ENCODE assay signal across 23 cellular contexts in genomic region chr5:117405197-117405596, GRCh38.
A peak's percentile ranks its signal among the peaks of the same experiment; 100 is the strongest.
DNase-seq lines count a peak whose midpoint lies in the region; ATAC-seq and TF ChIP-seq lines count a peak whose summit lies in the region.
"Had no signal": no experiment of that assay in that cellular context is flagged by ENCODE, and none has a peak within 500 bp of the region (broad histone marks: within the 10 kb centered on the region; RNA-seq: fewer than 3 reads in every experiment).

No MANE protein-coding gene starts in this region.

- H3K9me3 Mint-ChIP-seq in endodermal cell = peaks cover 1% of the 10 kb centered on the region

- H3K27ac Mint-ChIP-seq in endodermal cell = no peak overlapping the region
- H3K27ac Mint-ChIP-seq: CD14-positive monocyte; CD4-positive, alpha-beta T cell; CD8-positive, alpha-beta memory T cell had no signal

- H3K4me1 ChIP-seq in colonic mucosa (no peaks in the 10 kb centered on the region), mucosa of descending colon (ENCODE audit: low read depth) (no peaks in the 10 kb centered on the region), endodermal cell (ENCODE audit: control insufficient read depth, insufficient read depth, low read length) (no peaks in the 10 kb centered on the region)
- H3K4me1 ChIP-seq: A549, BE2C, HAP-1 had no signal

- H3K4me3 ChIP-seq in colonic mucosa (no peak overlapping the region), mucosa of descending colon (no peak overlapping the region), endodermal cell (ENCODE audit: low read length) (no peak overlapping the region)
- H3K4me3 ChIP-seq: A549; BLaER1 treated with 17β-estradiol and CSF1 and Interleukin-3, amounts not matched to agents 10 nM and 100 nM; GM12878; HAP-1 had no signal

- H3K9ac ChIP-seq in colonic mucosa (ENCODE audit: low read depth in 2 of 2, low read length in 2 of 2) = no peak overlapping the region
- H3K9ac ChIP-seq in endodermal cell (ENCODE audit: extremely low read depth, low read length, poor library complexity, severe bottlenecking) = no peak overlapping the region
- H3K9ac ChIP-seq: BLaER1 treated with 17β-estradiol and CSF1 and Interleukin-3, amounts not matched to agents 10 nM and 100 nM had no signal

- intact Hi-C loops in colonic mucosa (cut with DNase I) = no loop called here
- intact Hi-C loops in mucosa of descending colon (cut with DNase I, micrococcal nuclease) = no loop called here

- ATAC-seq in mucosa of descending colon (peak; percentile 99), GM19328 (IDR thresholded peaks at IDR 0.05; ENCODE audit: unreplicated experiment) (no peak)
- ATAC-seq: A549, GM12878 had no signal

- no peaks in the 10 kb centered on the region for H3K9me3 ChIP-seq in colonic mucosa
- no peaks in the 10 kb centered on the region for H3K9me3 ChIP-seq in mucosa of descending colon
- no peaks in the 10 kb centered on the region for H3K9me3 ChIP-seq in endodermal cell (ENCODE audit: control insufficient read depth, low read length)
- H3K9me3 ChIP-seq: A549, BE2C, HAP-1 had no signal

- no peaks in the 10 kb centered on the region for H3K27me3 Mint-ChIP-seq in endodermal cell (ENCODE audit: insufficient read depth)
- H3K27me3 Mint-ChIP-seq: CD4-positive, alpha-beta T cell; CD8-positive, alpha-beta memory T cell had no signal

- no peaks in the 10 kb centered on the region for H3K36me3 Mint-ChIP-seq in endodermal cell (ENCODE audit: low read depth)
- H3K36me3 Mint-ChIP-seq: CD14-positive monocyte; CD8-positive, alpha-beta memory T cell had no signal

- WGBS in endodermal cell (ENCODE audit: insufficient coverage in 1 of 2, insufficient read length in 1 of 2), 2 experiments = 100% methylated on average over 2 of the region's 2 CpGs; no CpG with 5 or more reads in 1 of the 2 experiments

- H3K27me3 ChIP-seq in colonic mucosa (no peaks in the 10 kb centered on the region), endodermal cell (ENCODE audit: control insufficient read depth, insufficient read depth, low read length, poor library complexity, severe bottlenecking) (no peaks in the 10 kb centered on the region)
- H3K27me3 ChIP-seq: BE2C; BLaER1 treated with 17β-estradiol and CSF1 and Interleukin-3, amounts not matched to agents 10 nM and 100 nM had no signal

- TF ChIP-seq CTCF in colonic mucosa (IDR thresholded peaks at IDR 0.05) = no peak
- TF ChIP-seq CTCF in mucosa of descending colon (IDR thresholded peaks at IDR 0.05) = no peak
- TF ChIP-seq CTCF in endodermal cell (conservative IDR thresholded peaks at IDR 0.05) = no peak
- no peak for TF ChIP-seq CTCF in GM13977 (IDR thresholded peaks at IDR 0.05; ENCODE audit: extremely low read depth, insufficient read depth, missing control alignments)

- in situ Hi-C loops in GM13977 (cut with MboI; ENCODE audit: low pct_unique_long_range_greater_than_20kb, low sequenced_read_pairs, unreplicated experiment) = no loop called here

- peak overlapping the region; percentile 47 for H3K27ac ChIP-seq in colonic mucosa
- H3K27ac ChIP-seq in endodermal cell (ENCODE audit: low read depth, low read length) = no peak overlapping the region
- H3K27ac ChIP-seq: A549; BLaER1 treated with 17β-estradiol and CSF1 and Interleukin-3, amounts not matched to agents 10 nM and 100 nM had no signal

- H3K36me3 ChIP-seq in colonic mucosa (no peaks in the 10 kb centered on the region), mucosa of descending colon (ENCODE audit: low read depth) (no peaks in the 10 kb centered on the region), endodermal cell (ENCODE audit: control insufficient read depth, insufficient read depth, low read length) (no peaks in the 10 kb centered on the region)
- H3K36me3 ChIP-seq: BE2C; BLaER1 treated with 17β-estradiol and CSF1 and Interleukin-3, amounts not matched to agents 10 nM and 100 nM; HAP-1 had no signal

- no peak overlapping the region for H3K4me3 Mint-ChIP-seq in endodermal cell
- H3K4me3 Mint-ChIP-seq: CD14-positive monocyte; CD4-positive, alpha-beta T cell; CD8-positive, alpha-beta memory T cell had no signal

- DNase-seq in LoVo (ENCODE audit: low spot score) = peak; percentile 53
- DNase-seq in colonic mucosa = peak; percentile 31
- peak in 1 of 3 donors; percentile 14 for DNase-seq in mucosa of descending colon
- DNase-seq in T-helper 1 cell = no peak
- DNase-seq in endodermal cell = no peak
- DNase-seq in GM13977 (ENCODE audit: low spot score) = no peak
- DNase-seq: 8988T; ACHN; AML-193; BE2C; CD4-positive, alpha-beta T cell; CD8-positive, alpha-beta memory T cell; DMS 273 treated with DMSO at 0.1 percent for 48 hours; DMS79; EL; GDM1; GOT3 had no signal

- H3K4me1 Mint-ChIP-seq in endodermal cell = no peaks in the 10 kb centered on the region
- H3K4me1 Mint-ChIP-seq: CD14-positive monocyte; CD8-positive, alpha-beta memory T cell had no signal

Comparison
In these comparisons a context has a peak if more than half of its experiments do, and no peak if none do; other contexts are left out.
1. DNase-seq: peak in LoVo (single experiment) and colonic mucosa (single experiment); none in T-helper 1 cell (0 of 5), endodermal cell (single experiment) and GM13977 (single experiment).